ENCODE assay signal across 20 cellular contexts in genomic region chr7:47347346-47347745, GRCh38.
DNase-seq lines count a peak whose midpoint lies in the region; ATAC-seq and TF ChIP-seq lines count a peak whose summit lies in the region.
"Had no signal": no experiment of that assay in that cellular context is flagged by ENCODE, and none has a peak within 500 bp of the region (broad histone marks: within the 10 kb centered on the region; RNA-seq: fewer than 3 reads in every experiment).

No MANE protein-coding gene starts in this region.

- in situ Hi-C loops in mammary epithelial cell (cut with MboI; ENCODE audit: low sequenced_read_pairs in 2 of 2): no loop called here

- dilution Hi-C loops in mammary epithelial cell (cut with HindIII; ENCODE audit: low sequenced_read_pairs): no loop called here

- CTCF ChIA-PET in mammary epithelial cell (lab: Charles Lee; ENCODE audit: low non-redundant PET): no interaction called here

- H3K27ac ChIP-seq in heart right ventricle (no peak overlapping the region), spleen (no peak overlapping the region), Karpas-422 (ENCODE audit: low read length) (no peak overlapping the region), mammary epithelial cell (ENCODE audit: insufficient read depth, low read depth, low read length) (no peak overlapping the region)
- H3K27ac ChIP-seq: 22Rv1, A549, HL-60 had no signal

- no peaks in the 10 kb centered on the region for H3K9me2 ChIP-seq in Karpas-422 (replicated peaks; ENCODE audit: insufficient read depth, low read length)

- H3K27me3 ChIP-seq in heart right ventricle (no peaks in the 10 kb centered on the region), spleen (replicated peaks in 1 of 7) (no peaks in the 10 kb centered on the region), Karpas-422 (ENCODE audit: low read length) (no peaks in the 10 kb centered on the region), mammary epithelial cell (ENCODE audit: insufficient read depth, low read length) (no peaks in the 10 kb centered on the region)

- H3K36me3 ChIP-seq in heart right ventricle (peaks cover 0 to 61% (median 9%) of the 10 kb centered on the region in 9 donors), spleen (peaks cover 0 to 83% (median 33%) of the 10 kb centered on the region in 6 donors), Karpas-422 (ENCODE audit: insufficient read depth, low read length) (no peaks in the 10 kb centered on the region), mammary epithelial cell (ENCODE audit: insufficient read depth, low read length) (no peaks in the 10 kb centered on the region)

- 90 to 94% methylated on average over 6 of the region's 6 CpGs for WGBS in heart right ventricle, 2 donors
- 84 to 92% (median 87%) methylated on average over 4 to 6 of the region's 6 CpGs for WGBS in spleen, 5 donors
- 98% methylated on average over 6 of the region's 6 CpGs for WGBS in mammary epithelial cell (ENCODE audit: low coverage, missing lambda C conversion rate)

- BruUV-seq in mammary epithelial cell (replicated peaks; lab: Mats Ljungman, UMichigan): no TSS peak

- DNase-seq in cardiac septum (ENCODE audit: low spot score): peak; percentile 41
- DNase-seq in heart right ventricle: no peak
- peak; percentile 25 for DNase-seq in islet precursor cell
- DNase-seq in spleen: peak; percentile 51
- peak; percentile 14 for DNase-seq in ureter (ENCODE audit: low spot score)
- DNase-seq in Karpas-422: no peak
- DNase-seq in mammary epithelial cell: no peak
- no peak for DNase-seq in HuH-7 (ENCODE audit: low spot score)
- DNase-seq: AML-193; CD8-positive, alpha-beta T cell; DMS 273 treated with DMSO at 0.1 percent for 48 hours; DMS53; DND-41; EL; HCEC 1CT; IMR-90 had no signal

- peaks cover 0 to 10% (median 6%) of the 10 kb centered on the region in 9 donors for H3K4me1 ChIP-seq in heart right ventricle
- H3K4me1 ChIP-seq in spleen: peaks cover 0 to 27% (median 2%) of the 10 kb centered on the region in 6 donors
- H3K4me1 ChIP-seq in Karpas-422 (ENCODE audit: low read length): no peaks in the 10 kb centered on the region
- H3K4me1 ChIP-seq in mammary epithelial cell (ENCODE audit: insufficient read depth, low read length): no peaks in the 10 kb centered on the region

- intact Hi-C loops in cardiac septum (cut with DNase I): no loop called here
- intact Hi-C loops in heart right ventricle (cut with DNase I): loop anchor here in 1 of 10 donors (5.0 kb wide), 1 partner anchor 80 kb away; no protein-coding TSS in a partner anchor
- intact Hi-C loops in spleen (cut with DNase I; ENCODE audit: low total_unique reads): no loop called here
- intact Hi-C loops in mammary epithelial cell (cut with micrococcal nuclease): no loop called here

- TF ChIP-seq CTCF in heart right ventricle (IDR thresholded peaks at IDR 0.05): no peak
- no peak for TF ChIP-seq CTCF in spleen (IDR thresholded peaks at IDR 0.05 in 8 of 11, conservative IDR thresholded peaks at IDR 0.05 in 3 of 11)
- no peak for TF ChIP-seq CTCF in mammary epithelial cell (conservative IDR thresholded peaks at IDR 0.05 in 1 of 2, IDR thresholded peaks at IDR 0.05 in 1 of 2; ENCODE audit: extremely low read depth in 1 of 2, insufficient read depth in 1 of 2, low read depth in 1 of 2, low read length in 2 of 2)

- H2AFZ ChIP-seq in Karpas-422 (ENCODE audit: low read length) (no peak overlapping the region), mammary epithelial cell (ENCODE audit: low read depth, low read length) (no peak overlapping the region)
- H2AFZ ChIP-seq: GM23338 had no signal

- no peaks in the 10 kb centered on the region for H4K20me1 ChIP-seq in Karpas-422 (ENCODE audit: insufficient read depth, low read depth, low read length)
- no peaks in the 10 kb centered on the region for H4K20me1 ChIP-seq in mammary epithelial cell (ENCODE audit: insufficient read depth, low read length)

- no peak overlapping the region for H3K9ac ChIP-seq in Karpas-422 (ENCODE audit: low read length)
- no peak overlapping the region for H3K9ac ChIP-seq in mammary epithelial cell (ENCODE audit: insufficient read depth, low read length)

- H3K9me3 ChIP-seq in heart right ventricle (no peaks in the 10 kb centered on the region), spleen (no peaks in the 10 kb centered on the region), Karpas-422 (ENCODE audit: low read length) (no peaks in the 10 kb centered on the region), mammary epithelial cell (replicated peaks; ENCODE audit: insufficient read depth, low read length) (no peaks in the 10 kb centered on the region)
- H3K9me3 ChIP-seq: A549 had no signal

- H3K4me2 ChIP-seq in Karpas-422 (ENCODE audit: low read depth, low read length, poor library complexity, severe bottlenecking) (no peak overlapping the region), mammary epithelial cell (ENCODE audit: insufficient read depth, low read depth, low read length) (no peak overlapping the region)
- H3K4me2 ChIP-seq: A549, GM23338 had no signal

- no peak overlapping the region for H3K4me3 ChIP-seq in heart right ventricle
- H3K4me3 ChIP-seq in spleen: no peak overlapping the region
- H3K4me3 ChIP-seq in Karpas-422 (ENCODE audit: low read length): no peak overlapping the region
- H3K4me3 ChIP-seq in mammary epithelial cell (replicated peaks in 1 of 3; ENCODE audit: insufficient read depth in 1 of 3, low read depth in 2 of 3, low read length in 3 of 3): no peak overlapping the region
- H3K4me3 ChIP-seq: A549, GM23338 had no signal

- ATAC-seq in heart right ventricle: no peak
- ATAC-seq: A549; CD8-positive, alpha-beta T cell; GM23338 had no signal

- no peak for TF ChIP-seq POLR2A in spleen (IDR thresholded peaks at IDR 0.05)

- H3K79me2 ChIP-seq in Karpas-422 (ENCODE audit: low read length) (0 out of 2 replicates have a peak, but pooled peaks cover 4% of the 10 kb centered on the region), mammary epithelial cell (ENCODE audit: insufficient read depth, low read length) (no peaks in the 10 kb centered on the region)

Comparison
In these comparisons a context has a peak if more than half of its experiments do, and no peak if none do; other contexts are left out.
1. DNase-seq: peak in cardiac septum (single experiment), islet precursor cell (single experiment), spleen (single experiment) and ureter (single experiment); none in heart right ventricle (0 of 2), Karpas-422 (single experiment), mammary epithelial cell (single experiment) and HuH-7 (single experiment).